Comparison of ENCODE assay signal across 8 cellular contexts in the genomic region with DNA sequence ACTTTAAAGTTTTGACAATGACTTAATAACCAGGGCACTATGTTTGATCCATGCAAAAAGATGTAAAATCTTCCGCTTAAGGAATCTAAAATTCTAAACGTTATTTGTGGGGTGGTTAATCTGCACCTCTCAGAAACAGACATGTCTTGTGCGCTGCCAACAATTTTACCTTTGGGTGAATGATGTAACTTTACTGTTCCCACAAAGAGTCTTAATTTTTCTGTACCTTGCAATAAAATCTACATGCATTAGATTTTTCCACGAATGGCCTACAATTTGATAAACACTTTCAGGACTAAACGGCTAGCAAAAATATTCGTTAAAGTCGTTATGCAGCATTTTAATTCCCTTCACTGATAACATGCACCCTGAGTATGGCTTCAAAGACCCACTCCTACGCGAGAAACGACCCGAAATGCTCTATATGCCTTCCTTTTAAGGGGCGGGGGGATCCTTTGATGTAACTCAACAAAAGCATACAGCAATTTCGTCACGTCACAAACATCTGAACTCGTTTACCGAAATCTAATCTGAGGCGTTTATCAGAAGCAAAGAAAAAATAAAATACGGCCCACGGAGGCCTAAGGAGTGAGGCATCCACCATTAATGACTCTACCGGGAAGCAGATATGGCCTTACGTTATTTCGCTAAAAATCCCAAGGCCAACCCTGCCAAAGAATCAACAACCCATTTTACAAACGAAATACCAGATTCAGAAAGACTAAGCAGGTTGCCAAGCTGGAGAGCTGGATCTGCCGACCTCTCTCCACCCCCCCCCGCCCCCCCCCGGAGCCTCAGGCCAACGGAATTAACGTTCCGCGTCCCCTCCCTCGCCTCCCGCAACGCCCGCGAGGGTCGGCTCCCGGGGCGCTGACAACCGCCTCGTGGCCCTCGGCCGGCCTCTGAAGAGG. TPM values are rescaled to one million over a fixed set of nuclear protein-coding genes. Genes with fewer than 3 reads are reported as not detected.
A peak's percentile ranks its signal among the peaks of the same experiment; 100 is the strongest.
DNase-seq lines count a peak whose midpoint lies in the region; ATAC-seq and TF ChIP-seq lines count a peak whose summit lies in the region.

No MANE protein-coding gene starts in this region.

- no peak for TF ChIP-seq CTCF in mammary epithelial cell (conservative IDR thresholded peaks at IDR 0.05 in 1 of 2, IDR thresholded peaks at IDR 0.05 in 1 of 2; ENCODE audit: extremely low read depth in 1 of 2, insufficient read depth in 1 of 2, low read depth in 1 of 2, low read length in 2 of 2)

- DNase-seq in RPMI8226, result peak; percentile 20
- DNase-seq in mammary epithelial cell, result no peak
- peak; percentile 18 for DNase-seq in stimulated activated naive CD4-positive, alpha-beta T cell treated with Interleukin-2 at 50 U/mL for 16 hours (lab: John Stamatoyannopoulos, UW)
- no peak for DNase-seq in NCI-H1105 (lab: John Stamatoyannopoulos, UW)

- H4K20me1 ChIP-seq in mammary epithelial cell (ENCODE audit: insufficient read depth, low read length), result no peaks in the 10 kb centered on the region

- intact Hi-C loops in mammary epithelial cell (cut with micrococcal nuclease), result loop anchor here (1.0 to 2.0 kb wide), 3 partner anchors 134 to 326 kb away; no protein-coding TSS in a partner anchor

- H3K4me1 ChIP-seq in ES-I3 (ENCODE audit: insufficient read depth, low read length) (no peaks in the 10 kb centered on the region), mammary epithelial cell (ENCODE audit: insufficient read depth, low read length) (peaks cover 4% of the 10 kb centered on the region)

- H3K36me3 ChIP-seq in ES-I3 (ENCODE audit: insufficient read depth, low read length) (peaks cover 9% of the 10 kb centered on the region; the same call in 1 of the 2 replicates), mammary epithelial cell (ENCODE audit: insufficient read depth, low read length) (peaks cover 18% of the 10 kb centered on the region)

- TSS peak; percentile 43 for BruUV-seq in mammary epithelial cell (replicated peaks; lab: Mats Ljungman, UMichigan)

- ATAC-seq in HG02642 (IDR thresholded peaks at IDR 0.05; ENCODE audit: poor library complexity, unreplicated experiment), result peak; percentile 38
- no peak for ATAC-seq in HG02588 (IDR thresholded peaks at IDR 0.05; ENCODE audit: unreplicated experiment)

- in situ Hi-C loops in mammary epithelial cell (cut with MboI; ENCODE audit: low sequenced_read_pairs in 2 of 2), result loop anchor here in 1 of 2 donors (25.0 kb wide), 1 partner anchor 281 kb away; a partner anchor contains a TSS

- peak overlapping the region; percentile 99 for H2AFZ ChIP-seq in mammary epithelial cell (ENCODE audit: low read depth, low read length)

- H3K9ac ChIP-seq in ES-I3 (ENCODE audit: low read depth, low read length) (peak overlapping the region; percentile 89), mammary epithelial cell (ENCODE audit: insufficient read depth, low read length) (peak overlapping the region; percentile 89)

- H3K27me3 ChIP-seq in mammary epithelial cell (ENCODE audit: insufficient read depth, low read length), result no peaks in the 10 kb centered on the region
- H3K27me3 ChIP-seq in layer of hippocampus (ENCODE audit: control insufficient read depth, insufficient read depth, low read length), result no peaks in the 10 kb centered on the region

- peaks cover 80% of the 10 kb centered on the region for H3K79me2 ChIP-seq in mammary epithelial cell (ENCODE audit: insufficient read depth, low read length)

- peak overlapping the region; percentile 89 to 100 (median 99) for H3K4me3 ChIP-seq in mammary epithelial cell (replicated peaks in 1 of 3; ENCODE audit: insufficient read depth in 1 of 3, low read depth in 2 of 3, low read length in 3 of 3)

- H3K9me3 ChIP-seq in ES-I3 (ENCODE audit: control insufficient read depth, insufficient read depth, low read length) (no peaks in the 10 kb centered on the region), mammary epithelial cell (replicated peaks; ENCODE audit: insufficient read depth, low read length) (no peaks in the 10 kb centered on the region)

- 1% methylated on average over 33 of the region's 42 CpGs for WGBS in mammary epithelial cell (ENCODE audit: low coverage, missing lambda C conversion rate)

- H3K27ac ChIP-seq in mammary epithelial cell (ENCODE audit: insufficient read depth, low read depth, low read length) (peak overlapping the region; percentile 91), layer of hippocampus (ENCODE audit: low read depth, low read length) (peak overlapping the region; percentile 99)

- H3K4me2 ChIP-seq in mammary epithelial cell (ENCODE audit: insufficient read depth, low read depth, low read length), result peak overlapping the region; percentile 92

- CTCF ChIA-PET in mammary epithelial cell (lab: Charles Lee; ENCODE audit: low non-redundant PET), result no interaction called here

- dilution Hi-C loops in mammary epithelial cell (cut with HindIII; ENCODE audit: low sequenced_read_pairs), result no loop called here

RNA-seq across cellular contexts. Expression of a gene that starts 0.6 kb away (rescaled TPM):
- total RNA-seq in mammary epithelial cell, result 10 to 100 TPM; 14.0 to 38.5 TPM
- 17.5 TPM for polyA plus RNA-seq in mammary epithelial cell
- polyA minus RNA-seq in mammary epithelial cell, result 5.8 TPM

RNA-seq across cellular contexts. Expression of a gene that starts 0.6 kb away (rescaled TPM):
- 100 to 1,000 TPM in 1 of 2 donors, 10 to 100 TPM in 1; 84.0 to 105 TPM for total RNA-seq in mammary epithelial cell
- 121 TPM for polyA plus RNA-seq in mammary epithelial cell
- 68.3 TPM for polyA minus RNA-seq in mammary epithelial cell

RNA-seq across cellular contexts. Expression of a gene that starts 0.9 kb away (rescaled TPM):
- total RNA-seq in mammary epithelial cell, result 10 to 100 TPM; 21.5 to 23.3 TPM
- polyA plus RNA-seq in mammary epithelial cell, result 8.7 TPM
- 12.4 TPM for polyA minus RNA-seq in mammary epithelial cell

RNA-seq across cellular contexts. Expression of a gene that starts 36.1 kb away (rescaled TPM):
- 1 to 10 TPM; 5.2 to 6.6 TPM for total RNA-seq in mammary epithelial cell
- 1.9 TPM for polyA plus RNA-seq in mammary epithelial cell
- polyA minus RNA-seq in mammary epithelial cell, result 4.2 TPM

RNA-seq across cellular contexts. Expression of a gene that starts 46.2 kb away (rescaled TPM):
- total RNA-seq in mammary epithelial cell, result 10 to 100 TPM; 35.3 to 52.0 TPM
- 26.6 TPM for polyA plus RNA-seq in mammary epithelial cell
- 41.7 TPM for polyA minus RNA-seq in mammary epithelial cell

Comparison
In these comparisons a context has a peak if more than half of its experiments do, and no peak if none do; other contexts are left out.
1. DNase-seq: peak in RPMI8226 (single experiment) and stimulated activated naive CD4-positive, alpha-beta T cell treated with Interleukin-2 at 50 U/mL for 16 hours (single experiment); none in mammary epithelial cell (single experiment) and NCI-H1105 (single experiment).